ENCODE assay signal across 8 cellular contexts in genomic region chr11:124669193-124669592, GRCh38. TPM values are rescaled to one million over a fixed set of nuclear protein-coding genes. Genes with fewer than 3 reads are reported as not detected.
DNase-seq lines count a peak whose midpoint lies in the region; ATAC-seq and TF ChIP-seq lines count a peak whose summit lies in the region.

No MANE protein-coding gene starts in this region.

- H3K4me1 ChIP-seq in SJSA1 (replicated peaks) (no peaks in the 10 kb centered on the region), body of pancreas (peaks cover 10% of the 10 kb centered on the region), left lung (peaks cover 1 to 32% of the 10 kb centered on the region in 2 donors), transverse colon (peaks cover 5 to 26% (median 10%) of the 10 kb centered on the region in 4 donors)

- no peak for TF ChIP-seq EP300 in transverse colon (IDR thresholded peaks at IDR 0.05; ENCODE audit: low read depth)

- TF ChIP-seq POLR2A in body of pancreas (IDR thresholded peaks at IDR 0.05) (no peak), transverse colon (IDR thresholded peaks at IDR 0.05) (no peak)

- H3K9me3 ChIP-seq in SJSA1 (replicated peaks) (no peaks in the 10 kb centered on the region), body of pancreas (no peaks in the 10 kb centered on the region), left lung (no peaks in the 10 kb centered on the region), transverse colon (no peaks in the 10 kb centered on the region)

- intact Hi-C loops in body of pancreas (cut with DNase I) (loop anchor here (10.0 kb wide), 2 partner anchors 96 to 176 kb away; partner anchors contain the start of gene ESAM), left lung (cut with DNase I) (loop anchor here in 1 of 2 donors (5.0 kb wide), 1 partner anchor 168 kb away; no protein-coding TSS in a partner anchor), transverse colon (cut with DNase I; ENCODE audit: low total_unique reads) (loop anchor here (1.0 to 10.0 kb wide), 2 partner anchors 167 to 196 kb away; partner anchors contain the start of gene ROBO3)

- ATAC-seq in GM19023 (IDR thresholded peaks at IDR 0.05; ENCODE audit: unreplicated experiment) (peak; percentile 34), body of pancreas (no peak), left lung (peak; percentile 34), GM21526 (IDR thresholded peaks at IDR 0.05; ENCODE audit: low FRiP score, unreplicated experiment) (no peak)

- H3K36me3 ChIP-seq in SJSA1 (no peaks in the 10 kb centered on the region), body of pancreas (replicated peaks in 1 of 2; ENCODE audit: insufficient read depth in 1 of 2, low read depth in 2 of 2) (no peaks in the 10 kb centered on the region), left lung (peaks cover 0 to 4% of the 10 kb centered on the region in 2 donors), transverse colon (no peaks in the 10 kb centered on the region)

- WGBS in body of pancreas, 2 donors, result 17% methylated on average over 8 of the region's 8 CpGs
- WGBS in transverse colon (ENCODE audit: low coverage in 1 of 2), 2 donors, result 20 to 24% methylated on average over 8 of the region's 8 CpGs

- H3K27me3 ChIP-seq in SJSA1 (replicated peaks) (no peaks in the 10 kb centered on the region), body of pancreas (no peaks in the 10 kb centered on the region), left lung (no peaks in the 10 kb centered on the region), transverse colon (no peaks in the 10 kb centered on the region)

- DNase-seq in COLO829 (ENCODE audit: low spot score), result peak; percentile 75
- DNase-seq in SJSA1 (ENCODE audit: low read depth in 1 of 2, low spot score in 2 of 2), result peak; percentile 2 to 37
- peak; percentile 32 to 55 (median 40) for DNase-seq in body of pancreas
- no peak for DNase-seq in left lung
- DNase-seq in transverse colon, result peak; percentile 35

- TF ChIP-seq CTCF in LNCAP (IDR thresholded peaks at IDR 0.05) (peak; percentile 82), body of pancreas (IDR thresholded peaks at IDR 0.05) (peak; percentile 52 to 88 (median 82)), left lung (IDR thresholded peaks at IDR 0.05) (peak; percentile 75 to 76), transverse colon (IDR thresholded peaks at IDR 0.05) (peak; percentile 78 to 86 (median 82))

- no peak overlapping the region for H3K27ac ChIP-seq in SJSA1
- no peak overlapping the region for H3K27ac ChIP-seq in body of pancreas
- no peak overlapping the region for H3K27ac ChIP-seq in left lung
- H3K27ac ChIP-seq in transverse colon, result no peak overlapping the region

- in situ Hi-C loops in transverse colon (cut with MboI; ENCODE audit: low pct_ligation_motif_present in 1 of 4, low pct_unique_long_range_greater_than_20kb in 1 of 4, low sequenced_read_pairs in 3 of 4), result loop anchor here in 3 of 4 donors (10.0 to 25.0 kb wide), 4 partner anchors 93 to 168 kb away; partner anchors contain the start of genes ESAM (in 2 of the 3) and VSIG2 (in 1 of the 3)

- H3K4me3 ChIP-seq in SJSA1 (no peak overlapping the region), body of pancreas (no peak overlapping the region), left lung (no peak overlapping the region), transverse colon (no peak overlapping the region)

RNA-seq across cellular contexts. Expression of gene SIAE, which starts 4.3 kb away (rescaled TPM):
- 2.8 and 4.7 TPM in 2 replicates for total RNA-seq in SJSA1 (2014; rRNA removed; shearing (Covaris generic))
- total RNA-seq in body of pancreas (10 to 100 TPM in 1 of 2 donors, 1 to 10 TPM in 1; 9.6 to 11.9 TPM), left lung (10 to 100 TPM; 34.6 to 71.5 TPM), transverse colon (100 to 1,000 TPM in 1 of 4 donors, 10 to 100 TPM in 3; 38.4 to 183 (median 81.2) TPM)

RNA-seq across cellular contexts. Expression of gene SPA17, which starts 4.5 kb away (rescaled TPM):
- total RNA-seq in SJSA1 (2014; rRNA removed; shearing (Covaris generic)), result 2.6 and 5.5 TPM in 2 replicates
- total RNA-seq in body of pancreas, result 1 to 10 TPM; 1.3 to 2.6 TPM
- 1 to 10 TPM; 5.6 TPM for total RNA-seq in left lung
- total RNA-seq in transverse colon, result 1 to 10 TPM; 1.6 to 9.0 (median 6.1) TPM

RNA-seq across cellular contexts. Expression of gene TBRG1, which starts 46.5 kb away (rescaled TPM):
- total RNA-seq in SJSA1 (2014; rRNA removed; shearing (Covaris generic)), result 12.4 and 13.5 TPM in 2 replicates
- total RNA-seq in body of pancreas (10 to 100 TPM; 18.9 to 23.4 TPM), left lung (10 to 100 TPM; 34.1 to 41.9 TPM), transverse colon (10 to 100 TPM; 19.8 to 44.0 (median 30.3) TPM)

RNA-seq across cellular contexts. Expression of gene PANX3, which starts 58.0 kb away (rescaled TPM):
- total RNA-seq in SJSA1 (2014; rRNA removed; shearing (Covaris generic)), result not detected in 2 replicates
- not detected for total RNA-seq in body of pancreas
- total RNA-seq in left lung, result not detected
- total RNA-seq in transverse colon, result under 1 TPM in 1 of 4 donors, not detected in 3; 0.41 TPM

Comparison
In these comparisons a context has a peak if more than half of its experiments do, and no peak if none do; other contexts are left out.
1. DNase-seq: peak in COLO829 (single experiment), SJSA1 (2 of 2), body of pancreas (4 of 4) and transverse colon (single experiment); none in left lung (0 of 2).
2. ATAC-seq: peak in GM19023 (single experiment) and left lung (single experiment); none in body of pancreas (single experiment) and GM21526 (single experiment).
3. Peak in every context shown above with its lines, with median percentiles within 50 percentile points of each other: CTCF ChIP-seq.